In genomic region chr1:220089650-220090556, GRCh38 we compare ENCODE assay signal across 8 cellular contexts. TPM values are rescaled to one million over a fixed set of nuclear protein-coding genes. Genes with fewer than 3 reads are reported as not detected.
DNase-seq lines count a peak whose midpoint lies in the region; ATAC-seq and TF ChIP-seq lines count a peak whose summit lies in the region.

TSS of gene BPNT1 (minus strand) at chr1:220089788. CDS start at chr1:220079846, 9,942 bp downstream.

- ATAC-seq in GM21723 (IDR thresholded peaks at IDR 0.05; ENCODE audit: unreplicated experiment) (peak; percentile 63), Panc1 (peak; percentile 85), esophagus mucosa (peak; percentile 92)
- ATAC-seq in activated T-cell treated with anti-CD3 and anti-CD28 coated beads, Interleukin-2, amount 50 U/mL, for 4 hours = peak; percentile 69 to 70

- H3K36me3 Mint-ChIP-seq in activated T-cell treated with anti-CD3 and anti-CD28 coated beads, Interleukin-2, amount 50 U/mL, for 4 hours (ENCODE audit: insufficient read depth) = no peaks in the 10 kb centered on the region

- BruUV-seq in Panc1 (replicated peaks; lab: Mats Ljungman, UMichigan) = no TSS peak

- peak within 1 kb of the TSS; percentile 85 for H3K27ac ChIP-seq in Panc1 (ENCODE audit: low read length)
- peak within 1 kb of the TSS; percentile 79 for H3K27ac ChIP-seq in muscle layer of duodenum (ENCODE audit: low read length)

- DNase-seq in DMS79 (lab: John Stamatoyannopoulos, UW) (peak; percentile 88), KG1 (lab: John Stamatoyannopoulos, UW) (peak; percentile 98), Panc1 (ENCODE audit: low read depth, low spot score) (peak; percentile 95)
- peak; percentile 97 for DNase-seq in activated T-cell treated with anti-CD3 and anti-CD28 coated beads, Interleukin-2, amount 50 U/mL, for 4 hours
- peak; percentile 90 to 97 for DNase-seq in stimulated activated CD8-positive, alpha-beta memory T cell treated with anti-CD3 and anti-CD28 coated beads, Interleukin-7, amount 100 ng/mL, for 4 hours (ENCODE audit: low read depth in 2 of 2)

- in situ Hi-C loops in Panc1 (cut with HindIII; ENCODE audit: low pct_unique_long_range_greater_than_20kb, low sequenced_read_pairs) = no loop called here

- H3K4me1 Mint-ChIP-seq in activated T-cell treated with anti-CD3 and anti-CD28 coated beads, Interleukin-2, amount 50 U/mL, for 4 hours (ENCODE audit: low read depth) = peaks cover 27% of the 10 kb centered on the region

- peak within 1 kb of the TSS; percentile 95 for H3K4me3 Mint-ChIP-seq in activated T-cell treated with anti-CD3 and anti-CD28 coated beads, Interleukin-2, amount 50 U/mL, for 4 hours

- H3K4me3 ChIP-seq in Panc1 (ENCODE audit: low read depth in 2 of 2, low read length in 2 of 2) (peak within 1 kb of the TSS; percentile 83 to 85), muscle layer of duodenum (ENCODE audit: low read depth in 1 of 2, low read length in 2 of 2) (peak within 1 kb of the TSS; percentile 95 to 96)

- intact Hi-C loops in Panc1 (cut with micrococcal nuclease; ENCODE audit: unreplicated experiment) = no loop called here

- no peaks in the 10 kb centered on the region for H3K9me3 ChIP-seq in Panc1 (ENCODE audit: control insufficient read depth, insufficient read depth, low read depth, low read length)
- H3K9me3 ChIP-seq in muscle layer of duodenum (ENCODE audit: control insufficient read depth in 1 of 2, low read length in 2 of 2) = no peaks in the 10 kb centered on the region

- H3K27me3 ChIP-seq in Panc1 (ENCODE audit: control insufficient read depth, insufficient read depth, low read length) (no peaks in the 10 kb centered on the region), muscle layer of duodenum (ENCODE audit: low read depth, low read length) (no peaks in the 10 kb centered on the region)

- no peak for TF ChIP-seq CTCF in Panc1 (IDR thresholded peaks at IDR 0.05)

- H3K4me1 ChIP-seq in Panc1 (ENCODE audit: control insufficient read depth, insufficient read depth, low read length) = no peaks in the 10 kb centered on the region
- peaks cover 0 to 10% of the 10 kb centered on the region in 2 donors for H3K4me1 ChIP-seq in muscle layer of duodenum (ENCODE audit: control insufficient read depth in 1 of 2, insufficient read depth in 2 of 2, low read length in 2 of 2)

- no peaks in the 10 kb centered on the region for H3K27me3 Mint-ChIP-seq in activated T-cell treated with anti-CD3 and anti-CD28 coated beads, Interleukin-2, amount 50 U/mL, for 4 hours (ENCODE audit: low read depth)

- POLR2A ChIA-PET in Panc1 (lab: Charles Lee) = interaction anchor here (0.6 kb wide), 2 partner anchors 103 to 1710 kb away, joined by 7 to 15 read pairs; no protein-coding TSS in a partner anchor

- H3K36me3 ChIP-seq in Panc1 (ENCODE audit: control insufficient read depth, insufficient read depth, low read length) (no peaks in the 10 kb centered on the region; the same call in 1 of the 2 replicates), muscle layer of duodenum (ENCODE audit: control insufficient read depth in 1 of 2, insufficient read depth in 2 of 2, low read length in 2 of 2) (peaks cover 0 to 4% of the 10 kb centered on the region in 2 donors)

- CTCF ChIA-PET in Panc1 (lab: Charles Lee) = interaction anchor here (0.6 kb wide), 3 partner anchors 43 to 474 kb away, joined by 3 to 14 read pairs (median 3); no protein-coding TSS in a partner anchor

- H3K9me3 Mint-ChIP-seq in activated T-cell treated with anti-CD3 and anti-CD28 coated beads, Interleukin-2, amount 50 U/mL, for 4 hours = no peaks in the 10 kb centered on the region

RNA-seq across cellular contexts. Expression of gene BPNT1, which starts in this region (rescaled TPM):
- total RNA-seq in Panc1 (2021; ENCODE audit: unreplicated experiment) = 20.8 TPM
- 24.5 TPM for polyA plus RNA-seq in Panc1 (2012; ENCODE audit: insufficient read length)
- total RNA-seq in activated T-cell treated with anti-CD3 and anti-CD28 coated beads, Interleukin-2, amount 50 U/mL, for 4 hours = 10 to 100 TPM; 25.5 to 29.4 (median 28.2) TPM
- total RNA-seq in esophagus mucosa = 20.1 TPM

Comparison
In these comparisons a context has a peak if more than half of its experiments do, and no peak if none do; other contexts are left out.
1. Peak in every context shown above with its lines: DNase-seq, ATAC-seq, H3K4me3 ChIP-seq and H3K27ac ChIP-seq.